Comparison of ENCODE assay signal across 1 cellular context in the genomic region with DNA sequence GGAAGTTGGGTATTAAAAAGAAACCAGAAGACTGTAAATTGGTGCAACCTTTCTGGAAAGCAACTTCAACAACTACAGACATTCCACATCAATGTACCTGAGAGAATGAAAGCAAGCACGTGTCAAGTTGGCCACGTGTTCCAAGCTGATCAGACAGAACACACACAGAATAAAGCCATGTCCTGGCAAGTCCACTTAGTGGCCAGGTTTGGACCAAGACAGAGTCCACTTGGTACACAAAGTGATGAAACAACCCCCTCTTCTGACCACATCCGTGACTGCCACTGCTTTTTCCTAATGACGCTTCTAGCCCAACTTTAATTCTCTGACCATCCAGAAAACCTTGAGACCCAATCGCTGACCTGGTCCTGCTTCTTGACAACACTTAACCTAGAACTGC.
TF ChIP-seq lines count a peak whose summit lies in the region.

No MANE protein-coding gene starts in this region.

TF ChIP-seq in HepG2, 621 proteins besides CTCF, POLR2A, EP300 and RAD21 (continued from another document and continues in another):
- TF ChIP-seq, protein P1, sequence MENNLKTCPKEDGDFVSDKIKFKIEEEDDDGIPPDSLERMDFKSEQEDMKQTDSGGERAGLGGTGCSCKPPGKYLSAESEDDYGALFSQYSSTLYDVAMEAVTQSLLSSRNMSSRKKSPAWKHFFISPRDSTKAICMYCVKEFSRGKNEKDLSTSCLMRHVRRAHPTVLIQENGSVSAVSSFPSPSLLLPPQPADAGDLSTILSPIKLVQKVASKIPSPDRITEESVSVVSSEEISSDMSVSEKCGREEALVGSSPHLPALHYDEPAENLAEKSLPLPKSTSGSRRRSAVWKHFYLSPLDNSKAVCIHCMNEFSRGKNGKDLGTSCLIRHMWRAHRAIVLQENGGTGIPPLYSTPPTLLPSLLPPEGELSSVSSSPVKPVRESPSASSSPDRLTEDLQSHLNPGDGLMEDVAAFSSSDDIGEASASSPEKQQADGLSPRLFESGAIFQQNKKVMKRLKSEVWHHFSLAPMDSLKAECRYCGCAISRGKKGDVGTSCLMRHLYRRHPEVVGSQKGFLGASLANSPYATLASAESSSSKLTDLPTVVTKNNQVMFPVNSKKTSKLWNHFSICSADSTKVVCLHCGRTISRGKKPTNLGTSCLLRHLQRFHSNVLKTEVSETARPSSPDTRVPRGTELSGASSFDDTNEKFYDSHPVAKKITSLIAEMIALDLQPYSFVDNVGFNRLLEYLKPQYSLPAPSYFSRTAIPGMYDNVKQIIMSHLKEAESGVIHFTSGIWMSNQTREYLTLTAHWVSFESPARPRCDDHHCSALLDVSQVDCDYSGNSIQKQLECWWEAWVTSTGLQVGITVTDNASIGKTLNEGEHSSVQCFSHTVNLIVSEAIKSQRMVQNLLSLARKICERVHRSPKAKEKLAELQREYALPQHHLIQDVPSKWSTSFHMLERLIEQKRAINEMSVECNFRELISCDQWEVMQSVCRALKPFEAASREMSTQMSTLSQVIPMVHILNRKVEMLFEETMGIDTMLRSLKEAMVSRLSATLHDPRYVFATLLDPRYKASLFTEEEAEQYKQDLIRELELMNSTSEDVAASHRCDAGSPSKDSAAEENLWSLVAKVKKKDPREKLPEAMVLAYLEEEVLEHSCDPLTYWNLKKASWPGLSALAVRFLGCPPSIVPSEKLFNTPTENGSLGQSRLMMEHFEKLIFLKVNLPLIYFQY (CRISPR knock-in tag; IDR thresholded peaks at IDR 0.05; ENCODE audit: borderline replicate concordance): 0 out of 2 replicates have a peak, but pooled peaks have one; percentile 55
- TF ChIP-seq HNRNPL (IDR thresholded peaks at IDR 0.05; ENCODE audit: low read depth, low read length): no peak
- TF ChIP-seq NKX3-1 (CRISPR knock-in tag; IDR thresholded peaks at IDR 0.05): no peak
- TF ChIP-seq ZNF496 (CRISPR knock-in tag; IDR thresholded peaks at IDR 0.05; ENCODE audit: insufficient replicate concordance): no peak
- TF ChIP-seq ZSCAN21 (CRISPR knock-in tag; IDR thresholded peaks at IDR 0.05; ENCODE audit: borderline replicate concordance): no peak
- TF ChIP-seq, protein P2, sequence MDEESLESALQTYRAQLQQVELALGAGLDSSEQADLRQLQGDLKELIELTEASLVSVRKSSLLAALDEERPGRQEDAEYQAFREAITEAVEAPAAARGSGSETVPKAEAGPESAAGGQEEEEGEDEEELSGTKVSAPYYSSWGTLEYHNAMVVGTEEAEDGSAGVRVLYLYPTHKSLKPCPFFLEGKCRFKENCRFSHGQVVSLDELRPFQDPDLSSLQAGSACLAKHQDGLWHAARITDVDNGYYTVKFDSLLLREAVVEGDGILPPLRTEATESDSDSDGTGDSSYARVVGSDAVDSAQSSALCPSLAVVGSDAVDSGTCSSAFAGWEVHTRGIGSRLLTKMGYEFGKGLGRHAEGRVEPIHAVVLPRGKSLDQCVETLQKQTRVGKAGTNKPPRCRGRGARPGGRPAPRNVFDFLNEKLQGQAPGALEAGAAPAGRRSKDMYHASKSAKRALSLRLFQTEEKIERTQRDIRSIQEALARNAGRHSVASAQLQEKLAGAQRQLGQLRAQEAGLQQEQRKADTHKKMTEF (CRISPR knock-in tag; IDR thresholded peaks at IDR 0.05): 0 out of 2 replicates have a peak, but pooled peaks have one; percentile 29
- TF ChIP-seq GATAD2A (CRISPR knock-in tag; IDR thresholded peaks at IDR 0.05): peak; percentile 30; the same call in 1 of the 2 replicates
- peak; percentile 21; the same call in 1 of the 2 replicates for TF ChIP-seq SOX5 (CRISPR knock-in tag; IDR thresholded peaks at IDR 0.05; ENCODE audit: borderline replicate concordance)
- TF ChIP-seq MED1 (CRISPR knock-in tag; IDR thresholded peaks at IDR 0.05): peak; percentile 32; the same call in 1 of the 2 replicates
- peak; percentile 48; the same call in 1 of the 2 replicates for TF ChIP-seq KDM4B (CRISPR knock-in tag; IDR thresholded peaks at IDR 0.05)
- TF ChIP-seq, protein P3, sequence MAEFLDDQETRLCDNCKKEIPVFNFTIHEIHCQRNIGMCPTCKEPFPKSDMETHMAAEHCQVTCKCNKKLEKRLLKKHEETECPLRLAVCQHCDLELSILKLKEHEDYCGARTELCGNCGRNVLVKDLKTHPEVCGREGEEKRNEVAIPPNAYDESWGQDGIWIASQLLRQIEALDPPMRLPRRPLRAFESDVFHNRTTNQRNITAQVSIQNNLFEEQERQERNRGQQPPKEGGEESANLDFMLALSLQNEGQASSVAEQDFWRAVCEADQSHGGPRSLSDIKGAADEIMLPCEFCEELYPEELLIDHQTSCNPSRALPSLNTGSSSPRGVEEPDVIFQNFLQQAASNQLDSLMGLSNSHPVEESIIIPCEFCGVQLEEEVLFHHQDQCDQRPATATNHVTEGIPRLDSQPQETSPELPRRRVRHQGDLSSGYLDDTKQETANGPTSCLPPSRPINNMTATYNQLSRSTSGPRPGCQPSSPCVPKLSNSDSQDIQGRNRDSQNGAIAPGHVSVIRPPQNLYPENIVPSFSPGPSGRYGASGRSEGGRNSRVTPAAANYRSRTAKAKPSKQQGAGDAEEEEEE (CRISPR knock-in tag; IDR thresholded peaks at IDR 0.05; ENCODE audit: borderline replicate concordance): no peak
- TF ChIP-seq, protein P4, sequence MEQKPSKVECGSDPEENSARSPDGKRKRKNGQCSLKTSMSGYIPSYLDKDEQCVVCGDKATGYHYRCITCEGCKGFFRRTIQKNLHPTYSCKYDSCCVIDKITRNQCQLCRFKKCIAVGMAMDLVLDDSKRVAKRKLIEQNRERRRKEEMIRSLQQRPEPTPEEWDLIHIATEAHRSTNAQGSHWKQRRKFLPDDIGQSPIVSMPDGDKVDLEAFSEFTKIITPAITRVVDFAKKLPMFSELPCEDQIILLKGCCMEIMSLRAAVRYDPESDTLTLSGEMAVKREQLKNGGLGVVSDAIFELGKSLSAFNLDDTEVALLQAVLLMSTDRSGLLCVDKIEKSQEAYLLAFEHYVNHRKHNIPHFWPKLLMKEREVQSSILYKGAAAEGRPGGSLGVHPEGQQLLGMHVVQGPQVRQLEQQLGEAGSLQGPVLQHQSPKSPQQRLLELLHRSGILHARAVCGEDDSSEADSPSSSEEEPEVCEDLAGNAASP (CRISPR knock-in tag; IDR thresholded peaks at IDR 0.05; ENCODE audit: borderline replicate concordance): 0 out of 2 replicates have a peak, but pooled peaks have one; percentile 45
- 0 out of 2 replicates have a peak, but pooled peaks have one; percentile 25 for TF ChIP-seq SALL1 (CRISPR knock-in tag; IDR thresholded peaks at IDR 0.05)
- TF ChIP-seq ZFP37 (CRISPR knock-in tag; IDR thresholded peaks at IDR 0.05; ENCODE audit: borderline replicate concordance): no peak
- TF ChIP-seq ZC3H4 (CRISPR knock-in tag; IDR thresholded peaks at IDR 0.05; ENCODE audit: borderline replicate concordance): no peak
- TF ChIP-seq, protein P5, sequence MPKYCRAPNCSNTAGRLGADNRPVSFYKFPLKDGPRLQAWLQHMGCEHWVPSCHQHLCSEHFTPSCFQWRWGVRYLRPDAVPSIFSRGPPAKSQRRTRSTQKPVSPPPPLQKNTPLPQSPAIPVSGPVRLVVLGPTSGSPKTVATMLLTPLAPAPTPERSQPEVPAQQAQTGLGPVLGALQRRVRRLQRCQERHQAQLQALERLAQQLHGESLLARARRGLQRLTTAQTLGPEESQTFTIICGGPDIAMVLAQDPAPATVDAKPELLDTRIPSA (CRISPR knock-in tag; IDR thresholded peaks at IDR 0.05; ENCODE audit: borderline replicate concordance): no peak
- TF ChIP-seq FOSL2 (CRISPR knock-in tag; IDR thresholded peaks at IDR 0.05): 0 out of 2 replicates have a peak, but pooled peaks have one; percentile 23
- TF ChIP-seq SAP130 (CRISPR knock-in tag; IDR thresholded peaks at IDR 0.05; ENCODE audit: low read depth): peak; percentile 48; the same call in 1 of the 2 replicates
- TF ChIP-seq SOX6 (IDR thresholded peaks at IDR 0.05): no peak
- peak; percentile 46; the same call in 1 of the 2 replicates for TF ChIP-seq SOX6 (CRISPR knock-in tag; IDR thresholded peaks at IDR 0.05)
- 0 out of 2 replicates have a peak, but pooled peaks have one; percentile 30 for TF ChIP-seq TGIF2 (CRISPR knock-in tag; IDR thresholded peaks at IDR 0.05)
- TF ChIP-seq, protein P6, sequence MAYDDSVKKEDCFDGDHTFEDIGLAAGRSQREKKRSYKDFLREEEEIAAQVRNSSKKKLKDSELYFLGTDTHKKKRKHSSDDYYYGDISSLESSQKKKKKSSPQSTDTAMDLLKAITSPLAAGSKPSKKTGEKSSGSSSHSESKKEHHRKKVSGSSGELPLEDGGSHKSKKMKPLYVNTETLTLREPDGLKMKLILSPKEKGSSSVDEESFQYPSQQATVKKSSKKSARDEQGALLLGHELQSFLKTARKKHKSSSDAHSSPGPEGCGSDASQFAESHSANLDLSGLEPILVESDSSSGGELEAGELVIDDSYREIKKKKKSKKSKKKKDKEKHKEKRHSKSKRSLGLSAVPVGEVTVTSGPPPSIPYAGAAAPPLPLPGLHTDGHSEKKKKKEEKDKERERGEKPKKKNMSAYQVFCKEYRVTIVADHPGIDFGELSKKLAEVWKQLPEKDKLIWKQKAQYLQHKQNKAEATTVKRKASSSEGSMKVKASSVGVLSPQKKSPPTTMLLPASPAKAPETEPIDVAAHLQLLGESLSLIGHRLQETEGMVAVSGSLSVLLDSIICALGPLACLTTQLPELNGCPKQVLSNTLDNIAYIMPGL (CRISPR knock-in tag; IDR thresholded peaks at IDR 0.05; ENCODE audit: borderline replicate concordance in 1 of 2, low read depth in 1 of 2): peak; percentile 23 to 59; a peak in 1 of 4 replicates
- TF ChIP-seq, protein P7, sequence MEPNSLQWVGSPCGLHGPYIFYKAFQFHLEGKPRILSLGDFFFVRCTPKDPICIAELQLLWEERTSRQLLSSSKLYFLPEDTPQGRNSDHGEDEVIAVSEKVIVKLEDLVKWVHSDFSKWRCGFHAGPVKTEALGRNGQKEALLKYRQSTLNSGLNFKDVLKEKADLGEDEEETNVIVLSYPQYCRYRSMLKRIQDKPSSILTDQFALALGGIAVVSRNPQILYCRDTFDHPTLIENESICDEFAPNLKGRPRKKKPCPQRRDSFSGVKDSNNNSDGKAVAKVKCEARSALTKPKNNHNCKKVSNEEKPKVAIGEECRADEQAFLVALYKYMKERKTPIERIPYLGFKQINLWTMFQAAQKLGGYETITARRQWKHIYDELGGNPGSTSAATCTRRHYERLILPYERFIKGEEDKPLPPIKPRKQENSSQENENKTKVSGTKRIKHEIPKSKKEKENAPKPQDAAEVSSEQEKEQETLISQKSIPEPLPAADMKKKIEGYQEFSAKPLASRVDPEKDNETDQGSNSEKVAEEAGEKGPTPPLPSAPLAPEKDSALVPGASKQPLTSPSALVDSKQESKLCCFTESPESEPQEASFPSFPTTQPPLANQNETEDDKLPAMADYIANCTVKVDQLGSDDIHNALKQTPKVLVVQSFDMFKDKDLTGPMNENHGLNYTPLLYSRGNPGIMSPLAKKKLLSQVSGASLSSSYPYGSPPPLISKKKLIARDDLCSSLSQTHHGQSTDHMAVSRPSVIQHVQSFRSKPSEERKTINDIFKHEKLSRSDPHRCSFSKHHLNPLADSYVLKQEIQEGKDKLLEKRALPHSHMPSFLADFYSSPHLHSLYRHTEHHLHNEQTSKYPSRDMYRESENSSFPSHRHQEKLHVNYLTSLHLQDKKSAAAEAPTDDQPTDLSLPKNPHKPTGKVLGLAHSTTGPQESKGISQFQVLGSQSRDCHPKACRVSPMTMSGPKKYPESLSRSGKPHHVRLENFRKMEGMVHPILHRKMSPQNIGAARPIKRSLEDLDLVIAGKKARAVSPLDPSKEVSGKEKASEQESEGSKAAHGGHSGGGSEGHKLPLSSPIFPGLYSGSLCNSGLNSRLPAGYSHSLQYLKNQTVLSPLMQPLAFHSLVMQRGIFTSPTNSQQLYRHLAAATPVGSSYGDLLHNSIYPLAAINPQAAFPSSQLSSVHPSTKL (CRISPR knock-in tag; IDR thresholded peaks at IDR 0.05): peak; percentile 52; the same call in 1 of the 2 replicates
- peak; percentile 55; the same call in 2 of the 3 replicates for TF ChIP-seq MXI1 (IDR thresholded peaks at IDR 0.05; ENCODE audit: borderline replicate concordance, low read depth, low read length)
- TF ChIP-seq BCL6 (CRISPR knock-in tag; IDR thresholded peaks at IDR 0.05): no peak
- no peak for TF ChIP-seq ZNF430 (CRISPR knock-in tag; IDR thresholded peaks at IDR 0.05)
- TF ChIP-seq STAG1 (CRISPR knock-in tag; IDR thresholded peaks at IDR 0.05): peak; percentile 97
- 0 out of 2 replicates have a peak, but pooled peaks have one; percentile 20 for TF ChIP-seq CEBPB (IDR thresholded peaks at IDR 0.05; ENCODE audit: borderline replicate concordance, low read depth, low read length)
- no peak for TF ChIP-seq FOXJ3 (CRISPR knock-in tag; IDR thresholded peaks at IDR 0.05; ENCODE audit: borderline replicate concordance)
- peak; percentile 57; the same call in 1 of the 2 replicates for TF ChIP-seq RXRB (CRISPR knock-in tag; IDR thresholded peaks at IDR 0.05; ENCODE audit: borderline replicate concordance)
- TF ChIP-seq, protein P8, sequence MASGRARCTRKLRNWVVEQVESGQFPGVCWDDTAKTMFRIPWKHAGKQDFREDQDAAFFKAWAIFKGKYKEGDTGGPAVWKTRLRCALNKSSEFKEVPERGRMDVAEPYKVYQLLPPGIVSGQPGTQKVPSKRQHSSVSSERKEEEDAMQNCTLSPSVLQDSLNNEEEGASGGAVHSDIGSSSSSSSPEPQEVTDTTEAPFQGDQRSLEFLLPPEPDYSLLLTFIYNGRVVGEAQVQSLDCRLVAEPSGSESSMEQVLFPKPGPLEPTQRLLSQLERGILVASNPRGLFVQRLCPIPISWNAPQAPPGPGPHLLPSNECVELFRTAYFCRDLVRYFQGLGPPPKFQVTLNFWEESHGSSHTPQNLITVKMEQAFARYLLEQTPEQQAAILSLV (CRISPR knock-in tag; IDR thresholded peaks at IDR 0.05; ENCODE audit: borderline replicate concordance): no peak
- TF ChIP-seq KMT2B (CRISPR knock-in tag; IDR thresholded peaks at IDR 0.05): no peak
- TF ChIP-seq, protein P9, sequence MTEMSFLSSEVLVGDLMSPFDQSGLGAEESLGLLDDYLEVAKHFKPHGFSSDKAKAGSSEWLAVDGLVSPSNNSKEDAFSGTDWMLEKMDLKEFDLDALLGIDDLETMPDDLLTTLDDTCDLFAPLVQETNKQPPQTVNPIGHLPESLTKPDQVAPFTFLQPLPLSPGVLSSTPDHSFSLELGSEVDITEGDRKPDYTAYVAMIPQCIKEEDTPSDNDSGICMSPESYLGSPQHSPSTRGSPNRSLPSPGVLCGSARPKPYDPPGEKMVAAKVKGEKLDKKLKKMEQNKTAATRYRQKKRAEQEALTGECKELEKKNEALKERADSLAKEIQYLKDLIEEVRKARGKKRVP (CRISPR knock-in tag; IDR thresholded peaks at IDR 0.05): no peak
- no peak for TF ChIP-seq ZNF724P (CRISPR knock-in tag; IDR thresholded peaks at IDR 0.05; ENCODE audit: borderline replicate concordance)
- no peak for TF ChIP-seq ZFP36L1 (CRISPR knock-in tag; IDR thresholded peaks at IDR 0.05)
- TF ChIP-seq, protein P10, sequence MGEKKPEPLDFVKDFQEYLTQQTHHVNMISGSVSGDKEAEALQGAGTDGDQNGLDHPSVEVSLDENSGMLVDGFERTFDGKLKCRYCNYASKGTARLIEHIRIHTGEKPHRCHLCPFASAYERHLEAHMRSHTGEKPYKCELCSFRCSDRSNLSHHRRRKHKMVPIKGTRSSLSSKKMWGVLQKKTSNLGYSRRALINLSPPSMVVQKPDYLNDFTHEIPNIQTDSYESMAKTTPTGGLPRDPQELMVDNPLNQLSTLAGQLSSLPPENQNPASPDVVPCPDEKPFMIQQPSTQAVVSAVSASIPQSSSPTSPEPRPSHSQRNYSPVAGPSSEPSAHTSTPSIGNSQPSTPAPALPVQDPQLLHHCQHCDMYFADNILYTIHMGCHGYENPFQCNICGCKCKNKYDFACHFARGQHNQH (CRISPR knock-in tag; IDR thresholded peaks at IDR 0.05): peak; percentile 46; the same call in 1 of the 2 replicates
- TF ChIP-seq HNF4A (CRISPR knock-in tag; IDR thresholded peaks at IDR 0.05): 0 out of 2 replicates have a peak, but pooled peaks have one; percentile 33
- no peak for TF ChIP-seq TMF1 (CRISPR knock-in tag; IDR thresholded peaks at IDR 0.05; ENCODE audit: low read depth)
- TF ChIP-seq ERF (CRISPR knock-in tag; IDR thresholded peaks at IDR 0.05): peak; percentile 73
- TF ChIP-seq ZNF792 (CRISPR knock-in tag; IDR thresholded peaks at IDR 0.05): 0 out of 2 replicates have a peak, but pooled peaks have one; percentile 32
- no peak for TF ChIP-seq PCBP1 (IDR thresholded peaks at IDR 0.05; ENCODE audit: borderline replicate concordance, low read depth, low read length)
